1 cellular context compared by ENCODE assay signal in the genomic region with DNA sequence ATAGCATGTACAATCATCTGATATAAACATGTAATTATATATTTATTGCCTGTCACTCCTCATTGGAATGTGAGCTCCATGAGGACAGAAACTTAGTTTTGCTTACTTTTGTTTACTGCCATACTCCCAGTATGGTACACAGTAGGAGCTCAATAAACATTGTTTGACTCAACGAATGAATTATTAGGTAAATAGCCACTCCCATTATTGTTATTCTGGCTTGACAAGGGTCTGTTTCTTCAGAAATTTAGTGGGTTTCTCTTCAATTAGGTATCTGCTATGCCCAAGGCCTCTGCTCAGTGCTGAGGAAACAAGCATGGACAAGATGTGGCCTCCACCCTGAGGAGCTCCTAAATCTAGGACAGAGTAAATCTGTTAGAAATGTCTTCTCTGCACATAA.
TF ChIP-seq lines count a peak whose summit lies in the region.

No MANE protein-coding gene starts in this region.

TF ChIP-seq in GM23338, 12 proteins besides CTCF, POLR2A, EP300 and RAD21 (continued from another document):
- TF ChIP-seq, protein P1, sequence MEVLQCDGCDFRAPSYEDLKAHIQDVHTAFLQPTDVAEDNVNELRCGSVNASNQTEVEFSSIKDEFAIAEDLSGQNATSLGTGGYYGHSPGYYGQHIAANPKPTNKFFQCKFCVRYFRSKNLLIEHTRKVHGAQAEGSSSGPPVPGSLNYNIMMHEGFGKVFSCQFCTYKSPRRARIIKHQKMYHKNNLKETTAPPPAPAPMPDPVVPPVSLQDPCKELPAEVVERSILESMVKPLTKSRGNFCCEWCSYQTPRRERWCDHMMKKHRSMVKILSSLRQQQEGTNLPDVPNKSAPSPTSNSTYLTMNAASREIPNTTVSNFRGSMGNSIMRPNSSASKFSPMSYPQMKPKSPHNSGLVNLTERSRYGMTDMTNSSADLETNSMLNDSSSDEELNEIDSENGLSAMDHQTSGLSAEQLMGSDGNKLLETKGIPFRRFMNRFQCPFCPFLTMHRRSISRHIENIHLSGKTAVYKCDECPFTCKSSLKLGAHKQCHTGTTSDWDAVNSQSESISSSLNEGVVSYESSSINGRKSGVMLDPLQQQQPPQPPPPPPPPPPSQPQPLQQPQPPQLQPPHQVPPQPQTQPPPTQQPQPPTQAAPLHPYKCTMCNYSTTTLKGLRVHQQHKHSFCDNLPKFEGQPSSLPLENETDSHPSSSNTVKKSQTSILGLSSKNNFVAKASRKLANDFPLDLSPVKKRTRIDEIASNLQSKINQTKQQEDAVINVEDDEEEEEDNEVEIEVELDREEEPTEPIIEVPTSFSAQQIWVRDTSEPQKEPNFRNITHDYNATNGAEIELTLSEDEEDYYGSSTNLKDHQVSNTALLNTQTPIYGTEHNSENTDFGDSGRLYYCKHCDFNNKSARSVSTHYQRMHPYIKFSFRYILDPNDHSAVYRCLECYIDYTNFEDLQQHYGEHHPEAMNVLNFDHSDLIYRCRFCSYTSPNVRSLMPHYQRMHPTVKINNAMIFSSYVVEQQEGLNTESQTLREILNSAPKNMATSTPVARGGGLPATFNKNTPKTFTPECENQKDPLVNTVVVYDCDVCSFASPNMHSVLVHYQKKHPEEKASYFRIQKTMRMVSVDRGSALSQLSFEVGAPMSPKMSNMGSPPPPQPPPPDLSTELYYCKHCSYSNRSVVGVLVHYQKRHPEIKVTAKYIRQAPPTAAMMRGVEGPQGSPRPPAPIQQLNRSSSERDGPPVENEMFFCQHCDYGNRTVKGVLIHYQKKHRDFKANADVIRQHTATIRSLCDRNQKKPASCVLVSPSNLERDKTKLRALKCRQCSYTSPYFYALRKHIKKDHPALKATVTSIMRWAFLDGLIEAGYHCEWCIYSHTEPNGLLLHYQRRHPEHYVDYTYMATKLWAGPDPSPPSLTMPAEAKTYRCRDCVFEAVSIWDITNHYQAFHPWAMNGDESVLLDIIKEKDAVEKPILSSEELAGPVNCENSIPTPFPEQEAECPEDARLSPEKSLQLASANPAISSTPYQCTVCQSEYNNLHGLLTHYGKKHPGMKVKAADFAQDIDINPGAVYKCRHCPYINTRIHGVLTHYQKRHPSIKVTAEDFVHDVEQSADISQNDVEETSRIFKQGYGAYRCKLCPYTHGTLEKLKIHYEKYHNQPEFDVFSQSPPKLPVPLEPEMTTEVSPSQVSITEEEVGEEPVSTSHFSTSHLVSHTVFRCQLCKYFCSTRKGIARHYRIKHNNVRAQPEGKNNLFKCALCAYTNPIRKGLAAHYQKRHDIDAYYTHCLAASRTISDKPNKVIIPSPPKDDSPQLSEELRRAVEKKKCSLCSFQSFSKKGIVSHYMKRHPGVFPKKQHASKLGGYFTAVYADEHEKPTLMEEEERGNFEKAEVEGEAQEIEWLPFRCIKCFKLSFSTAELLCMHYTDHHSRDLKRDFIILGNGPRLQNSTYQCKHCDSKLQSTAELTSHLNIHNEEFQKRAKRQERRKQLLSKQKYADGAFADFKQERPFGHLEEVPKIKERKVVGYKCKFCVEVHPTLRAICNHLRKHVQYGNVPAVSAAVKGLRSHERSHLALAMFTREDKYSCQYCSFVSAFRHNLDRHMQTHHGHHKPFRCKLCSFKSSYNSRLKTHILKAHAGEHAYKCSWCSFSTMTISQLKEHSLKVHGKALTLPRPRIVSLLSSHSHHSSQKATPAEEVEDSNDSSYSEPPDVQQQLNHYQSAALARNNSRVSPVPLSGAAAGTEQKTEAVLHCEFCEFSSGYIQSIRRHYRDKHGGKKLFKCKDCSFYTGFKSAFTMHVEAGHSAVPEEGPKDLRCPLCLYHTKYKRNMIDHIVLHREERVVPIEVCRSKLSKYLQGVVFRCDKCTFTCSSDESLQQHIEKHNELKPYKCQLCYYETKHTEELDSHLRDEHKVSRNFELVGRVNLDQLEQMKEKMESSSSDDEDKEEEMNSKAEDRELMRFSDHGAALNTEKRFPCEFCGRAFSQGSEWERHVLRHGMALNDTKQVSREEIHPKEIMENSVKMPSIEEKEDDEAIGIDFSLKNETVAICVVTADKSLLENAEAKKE (CRISPR knock-in tag; IDR thresholded peaks at IDR 0.05): no peak
- no peak for TF ChIP-seq EZH2phosphoT487 (IDR thresholded peaks at IDR 0.05; ENCODE audit: unreplicated experiment)
- TF ChIP-seq CREB1 (CRISPR knock-in tag; IDR thresholded peaks at IDR 0.05; ENCODE audit: low read depth): no peak
- TF ChIP-seq ZNF114 (CRISPR knock-in tag; IDR thresholded peaks at IDR 0.05): no peak
